ENCODE assay signal across 1 cellular context in genomic region chr10:29630205-29631048, GRCh38.
TF ChIP-seq lines count a peak whose summit lies in the region.

No MANE protein-coding gene starts in this region.

TF ChIP-seq in GM23338, 12 proteins besides CTCF, POLR2A, EP300 and RAD21 (continued from another document):
- no peak for TF ChIP-seq ZNF462 (CRISPR knock-in tag; IDR thresholded peaks at IDR 0.05)
- no peak for TF ChIP-seq POLR2AphosphoS5 (IDR thresholded peaks at IDR 0.05; ENCODE audit: low read depth)
- TF ChIP-seq ZNF331 (CRISPR knock-in tag; IDR thresholded peaks at IDR 0.05; ENCODE audit: low read depth) = no peak
- TF ChIP-seq NANOG (IDR thresholded peaks at IDR 0.05; ENCODE audit: borderline replicate concordance) = no peak
- no peak for TF ChIP-seq STAT1 (IDR thresholded peaks at IDR 0.05; ENCODE audit: unreplicated experiment)
- TF ChIP-seq EZH2phosphoT487 (IDR thresholded peaks at IDR 0.05; ENCODE audit: unreplicated experiment) = no peak
- no peak for TF ChIP-seq JUNB (IDR thresholded peaks at IDR 0.05; ENCODE audit: unreplicated experiment)
- no peak for TF ChIP-seq EZH2 (IDR thresholded peaks at IDR 0.05; ENCODE audit: low read depth, unreplicated experiment)
